ENCODE assay signal across 1 cellular context in the genomic region with DNA sequence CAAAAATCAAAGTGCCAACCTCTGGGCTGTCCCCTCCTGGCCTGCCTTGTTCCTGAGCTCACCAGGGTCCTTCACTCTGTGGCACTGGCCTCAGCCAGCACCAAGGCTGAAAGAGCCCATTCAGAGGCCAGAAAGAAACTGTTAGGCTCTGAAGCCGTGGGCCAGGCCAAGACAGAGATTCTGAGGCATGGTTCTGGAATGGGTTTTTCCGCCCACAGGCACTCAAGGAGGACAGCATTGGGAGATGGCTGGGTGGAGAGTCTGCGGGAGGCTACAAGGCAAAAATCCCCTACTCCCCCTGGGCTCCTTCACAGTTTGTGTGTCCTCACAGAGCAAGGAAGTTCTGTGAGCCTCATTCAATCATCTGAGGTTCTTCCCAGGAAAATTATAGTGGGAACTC.
TF ChIP-seq lines count a peak whose summit lies in the region.

No MANE protein-coding gene starts in this region.

TF ChIP-seq in GM23338, 12 proteins besides CTCF, POLR2A, EP300 and RAD21 (continued from another document):
- TF ChIP-seq, protein P1, sequence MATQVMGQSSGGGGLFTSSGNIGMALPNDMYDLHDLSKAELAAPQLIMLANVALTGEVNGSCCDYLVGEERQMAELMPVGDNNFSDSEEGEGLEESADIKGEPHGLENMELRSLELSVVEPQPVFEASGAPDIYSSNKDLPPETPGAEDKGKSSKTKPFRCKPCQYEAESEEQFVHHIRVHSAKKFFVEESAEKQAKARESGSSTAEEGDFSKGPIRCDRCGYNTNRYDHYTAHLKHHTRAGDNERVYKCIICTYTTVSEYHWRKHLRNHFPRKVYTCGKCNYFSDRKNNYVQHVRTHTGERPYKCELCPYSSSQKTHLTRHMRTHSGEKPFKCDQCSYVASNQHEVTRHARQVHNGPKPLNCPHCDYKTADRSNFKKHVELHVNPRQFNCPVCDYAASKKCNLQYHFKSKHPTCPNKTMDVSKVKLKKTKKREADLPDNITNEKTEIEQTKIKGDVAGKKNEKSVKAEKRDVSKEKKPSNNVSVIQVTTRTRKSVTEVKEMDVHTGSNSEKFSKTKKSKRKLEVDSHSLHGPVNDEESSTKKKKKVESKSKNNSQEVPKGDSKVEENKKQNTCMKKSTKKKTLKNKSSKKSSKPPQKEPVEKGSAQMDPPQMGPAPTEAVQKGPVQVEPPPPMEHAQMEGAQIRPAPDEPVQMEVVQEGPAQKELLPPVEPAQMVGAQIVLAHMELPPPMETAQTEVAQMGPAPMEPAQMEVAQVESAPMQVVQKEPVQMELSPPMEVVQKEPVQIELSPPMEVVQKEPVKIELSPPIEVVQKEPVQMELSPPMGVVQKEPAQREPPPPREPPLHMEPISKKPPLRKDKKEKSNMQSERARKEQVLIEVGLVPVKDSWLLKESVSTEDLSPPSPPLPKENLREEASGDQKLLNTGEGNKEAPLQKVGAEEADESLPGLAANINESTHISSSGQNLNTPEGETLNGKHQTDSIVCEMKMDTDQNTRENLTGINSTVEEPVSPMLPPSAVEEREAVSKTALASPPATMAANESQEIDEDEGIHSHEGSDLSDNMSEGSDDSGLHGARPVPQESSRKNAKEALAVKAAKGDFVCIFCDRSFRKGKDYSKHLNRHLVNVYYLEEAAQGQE (IDR thresholded peaks at IDR 0.05; ENCODE audit: unreplicated experiment) = no peak
- no peak for TF ChIP-seq EZH2 (IDR thresholded peaks at IDR 0.05; ENCODE audit: low read depth, unreplicated experiment)
- TF ChIP-seq ZNF331 (CRISPR knock-in tag; IDR thresholded peaks at IDR 0.05; ENCODE audit: low read depth) = no peak
- TF ChIP-seq JUNB (IDR thresholded peaks at IDR 0.05; ENCODE audit: unreplicated experiment) = no peak
- no peak for TF ChIP-seq POLR2AphosphoS5 (IDR thresholded peaks at IDR 0.05; ENCODE audit: low read depth)
- no peak for TF ChIP-seq STAT1 (IDR thresholded peaks at IDR 0.05; ENCODE audit: unreplicated experiment)
- no peak for TF ChIP-seq CREB1 (CRISPR knock-in tag; IDR thresholded peaks at IDR 0.05; ENCODE audit: low read depth)
- no peak for TF ChIP-seq EZH2phosphoT487 (IDR thresholded peaks at IDR 0.05; ENCODE audit: unreplicated experiment)
TF ChIP-seq in GM23338: peak in this region for 0.
